ENCODE assay signal across 20 cellular contexts in the genomic region with DNA sequence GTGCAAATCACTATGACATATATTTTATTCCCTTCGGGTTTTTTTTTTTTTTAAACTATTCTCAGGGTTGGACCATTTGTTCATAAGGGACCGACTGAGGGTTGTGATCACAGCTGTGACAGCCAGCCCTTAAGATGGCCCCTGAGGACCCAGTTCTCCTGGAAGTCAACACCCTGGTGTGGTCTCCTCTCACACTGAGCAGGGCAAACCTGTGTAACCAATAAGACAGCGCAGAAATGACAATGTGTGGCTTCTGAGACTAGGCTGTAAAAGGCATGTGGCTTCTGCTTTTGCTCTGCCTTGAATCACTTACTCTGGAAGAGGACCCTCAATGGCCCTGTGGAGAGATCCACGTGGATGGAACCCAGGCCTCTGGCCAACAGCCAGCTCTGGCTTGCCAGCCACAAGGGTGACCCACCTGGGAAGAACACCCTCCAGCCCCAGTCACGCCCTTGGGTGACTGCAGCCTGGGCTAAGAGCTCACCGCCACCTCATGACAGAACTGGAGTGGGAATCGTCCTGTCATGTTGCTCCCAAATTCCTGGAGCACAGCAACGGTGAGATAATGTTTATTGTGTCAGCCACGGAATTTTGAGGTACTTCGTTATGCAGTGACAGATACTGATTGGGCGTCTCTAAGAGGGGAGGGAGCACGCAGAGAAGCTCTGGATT.
A peak's percentile ranks its signal among the peaks of the same experiment; 100 is the strongest.
DNase-seq lines count a peak whose midpoint lies in the region; ATAC-seq and TF ChIP-seq lines count a peak whose summit lies in the region.
"Had no signal": no experiment of that assay in that cellular context is flagged by ENCODE, and none has a peak within 500 bp of the region (broad histone marks: within the 10 kb centered on the region; RNA-seq: fewer than 3 reads in every experiment).

No MANE protein-coding gene starts in this region.

- peak; percentile 70 for ATAC-seq in left ventricle myocardium superior
- ATAC-seq: activated CD4-positive, CD25-positive, alpha-beta regulatory T cell treated with anti-CD3 and anti-CD28 coated beads, Interleukin-2, amount 50 U/mL, for 24 hours; activated naive CD4-positive, alpha-beta T cell treated with anti-CD3 and anti-CD28 coated beads, Interleukin-2, amount 50 U/mL, for 72 hours; T-cell had no signal

- peaks cover 25% of the 10 kb centered on the region for H3K36me3 ChIP-seq in neutrophil

- H3K4me3 Mint-ChIP-seq in CD14-positive monocyte: no peak overlapping the region
- H3K4me3 Mint-ChIP-seq: T-cell had no signal

- H3K36me3 Mint-ChIP-seq in CD14-positive monocyte: peaks cover 34 to 40% of the 10 kb centered on the region in 2 donors
- H3K36me3 Mint-ChIP-seq: activated naive CD4-positive, alpha-beta T cell treated with anti-CD3 and anti-CD28 coated beads, Interleukin-2, amount 50 U/mL, for 72 hours had no signal

- peaks cover 0 to 3% (median 0%) of the 10 kb centered on the region in 7 donors for H3K9me3 Mint-ChIP-seq in CD14-positive monocyte
- H3K9me3 Mint-ChIP-seq: activated naive CD4-positive, alpha-beta T cell treated with anti-CD3 and anti-CD28 coated beads, Interleukin-2, amount 50 U/mL, for 72 hours; neural crest cell; T-cell had no signal

- H3K27ac ChIP-seq in neutrophil: peak overlapping the region; percentile 14
- H3K27ac ChIP-seq: HL-60, skin epidermis had no signal

- intact Hi-C loops in CD14-positive monocyte (cut with micrococcal nuclease): no loop called here
- intact Hi-C loops in left ventricle myocardium superior (cut with micrococcal nuclease): loop anchor here (10.0 kb wide), 2 partner anchors 84 to 124 kb away; partner anchors contain the start of gene HIPK2

- peaks cover 48 to 49% of the 10 kb centered on the region in 2 experiments for H3K4me1 ChIP-seq in neutrophil (ENCODE audit: control insufficient read depth in 1 of 2, insufficient read depth in 1 of 2, low read depth in 1 of 2, low read length in 1 of 2)

- no peak for DNase-seq in CD14-positive monocyte (ENCODE audit: low spot score)
- DNase-seq in astrocyte of the hippocampus (ENCODE audit: low read depth, low spot score): peak; percentile 53
- peak; percentile 67 for DNase-seq in left ventricle myocardium superior
- DNase-seq in middle frontal gyrus (ENCODE audit: extremely low spot score, low spot score): no peak
- DNase-seq in GF-D8 (lab: John Stamatoyannopoulos, UW): no peak
- no peak for DNase-seq in cortex of kidney (lab: John Stamatoyannopoulos, UW)
- DNase-seq in NCI-H2107 (lab: John Stamatoyannopoulos, UW): no peak
- DNase-seq: central memory CD4-positive, alpha-beta T cell; DMS 273 treated with DMSO at 0.1 percent for 48 hours; glutamatergic neuron; NCI-H1694 treated with DMSO at 0.1 percent for 48 hours; NCI-H526 treated with DMSO at 0.1 percent for 48 hours; stimulated activated naive CD4-positive, alpha-beta T cell treated with Interleukin-2 at 50 U/mL for 16 hours; T-cell had no signal

- H3K27me3 Mint-ChIP-seq in CD14-positive monocyte (ENCODE audit: low read depth in 3 of 3): peaks cover 0 to 6% (median 0%) of the 10 kb centered on the region in 3 donors
- H3K27me3 Mint-ChIP-seq: T-cell had no signal

- TF ChIP-seq CTCF in CD14-positive monocyte (IDR thresholded peaks at IDR 0.05) (no peak), neutrophil (IDR thresholded peaks at IDR 0.05) (no peak)

- no peaks in the 10 kb centered on the region for H3K27me3 ChIP-seq in neutrophil

- peaks cover 83% of the 10 kb centered on the region for H3K4me1 Mint-ChIP-seq in CD14-positive monocyte

- no peaks in the 10 kb centered on the region for H3K9me3 ChIP-seq in neutrophil

- H3K27ac Mint-ChIP-seq in CD14-positive monocyte: peak overlapping the region in 4 of 7 donors; percentile 10 to 57 (median 50)

- H3K4me3 ChIP-seq in neutrophil (ENCODE audit: low read depth in 1 of 2, low read length in 1 of 2): no peak overlapping the region
- H3K4me3 ChIP-seq: skin epidermis had no signal

Comparison
In these comparisons a context has a peak if more than half of its experiments do, and no peak if none do; other contexts are left out.
1. DNase-seq: peak in astrocyte of the hippocampus (single experiment) and left ventricle myocardium superior (single experiment); none in CD14-positive monocyte (single experiment), middle frontal gyrus (single experiment), GF-D8 (single experiment), cortex of kidney (single experiment) and NCI-H2107 (single experiment).